10 cellular contexts compared by ENCODE assay signal in the genomic region with DNA sequence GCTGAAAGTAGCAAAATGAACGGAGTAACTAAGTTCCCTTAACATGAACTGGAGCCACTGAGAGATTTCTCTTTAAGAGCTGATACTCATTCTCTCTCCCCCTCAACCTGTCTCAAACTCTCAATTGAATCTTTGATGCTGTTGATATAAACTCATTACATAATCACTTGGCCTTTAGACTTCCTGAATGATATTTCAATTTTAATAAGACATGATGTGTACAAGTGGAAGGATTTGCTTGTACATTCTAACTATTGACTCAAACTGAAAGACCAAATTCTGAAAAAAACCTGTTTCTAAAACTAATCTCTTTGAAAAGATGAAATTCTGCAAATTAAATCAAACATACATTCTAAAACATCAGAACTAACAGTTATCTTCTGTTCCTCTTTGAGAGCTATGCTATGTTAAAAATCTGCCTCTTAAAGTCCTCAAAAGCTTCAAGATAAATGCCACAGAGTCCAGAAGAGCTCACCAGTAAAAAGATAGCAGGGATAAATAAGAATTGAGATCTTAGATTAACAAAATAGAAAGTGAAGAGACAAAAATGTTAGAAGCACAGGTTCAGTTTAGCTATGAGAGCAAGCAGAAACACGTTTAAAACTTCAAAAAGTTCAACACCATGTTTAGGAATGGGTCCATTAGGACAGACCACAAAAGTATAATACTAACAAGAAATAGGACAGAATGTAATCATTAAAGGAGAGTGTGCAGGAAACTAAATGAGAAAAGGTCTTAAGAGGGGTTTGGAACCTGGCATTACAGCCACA. TPM values are rescaled to one million over a fixed set of nuclear protein-coding genes. Genes with fewer than 3 reads are reported as not detected.
DNase-seq lines count a peak whose midpoint lies in the region; ATAC-seq lines count a peak whose summit lies in the region.
"Had no signal": no experiment of that assay in that cellular context is flagged by ENCODE, and none has a peak within 500 bp of the region (broad histone marks: within the 10 kb centered on the region; RNA-seq: fewer than 3 reads in every experiment).

No MANE protein-coding gene starts in this region.

- peaks cover 74% of the 10 kb centered on the region for H3K36me3 Mint-ChIP-seq in activated T-helper 2 cell treated with anti-CD3 and anti-CD28 coated beads, Interferon-gamma antibody, Interleukin-2, Interleukin-4, amounts not matched to agents 10 μg/mL and 5 μg/mL and 100 μg/mL, durations not matched to agents 14 hours and 24 hours and 36 hours (ENCODE audit: low read depth)

- peaks cover 12 to 31% (median 26%) of the 10 kb centered on the region in 10 experiments; a peak in 19 of 20 replicates for H3K4me1 ChIP-seq in BLaER1 treated with 17β-estradiol and CSF1 and Interleukin-3, amounts not matched to agents 10 nM and 100 nM

- H3K4me3 Mint-ChIP-seq in activated T-helper 2 cell treated with anti-CD3 and anti-CD28 coated beads, Interferon-gamma antibody, Interleukin-2, Interleukin-4, amounts not matched to agents 10 μg/mL and 5 μg/mL and 100 μg/mL, durations not matched to agents 14 hours and 24 hours and 36 hours (ENCODE audit: low read depth): peak overlapping the region; percentile 64

- H3K4me2 ChIP-seq in BLaER1 treated with 17β-estradiol and CSF1 and Interleukin-3, amounts not matched to agents 10 nM and 100 nM: peak overlapping the region in 8 of 11 experiments; percentile 15 to 65 (median 42); a peak in 14 of 22 replicates

- intact Hi-C loops in activated T-helper 2 cell treated with anti-CD3 and anti-CD28 coated beads, Interferon-gamma antibody, Interleukin-2, Interleukin-4, amounts not matched to agents 10 μg/mL and 5 μg/mL and 100 μg/mL, durations not matched to agents 14 hours and 24 hours and 36 hours (cut with micrococcal nuclease): loop anchor here (1.0 to 5.0 kb wide), 4 partner anchors 9 to 78 kb away; a partner anchor contains a TSS

- no peaks in the 10 kb centered on the region for H3K9me3 Mint-ChIP-seq in activated T-helper 2 cell treated with anti-CD3 and anti-CD28 coated beads, Interferon-gamma antibody, Interleukin-2, Interleukin-4, amounts not matched to agents 10 μg/mL and 5 μg/mL and 100 μg/mL, durations not matched to agents 14 hours and 24 hours and 36 hours

- peaks cover 0 to 7% (median 0%) of the 10 kb centered on the region in 11 experiments; a peak in 1 of 22 replicates for H3K9me3 ChIP-seq in BLaER1 treated with 17β-estradiol and CSF1 and Interleukin-3, amounts not matched to agents 10 nM and 100 nM (replicated peaks in 1 of 11)

- H3K27me3 ChIP-seq in BLaER1 treated with 17β-estradiol and CSF1 and Interleukin-3, amounts not matched to agents 10 nM and 100 nM: no peaks in the 10 kb centered on the region

- H3K27me3 Mint-ChIP-seq in activated T-helper 2 cell treated with anti-CD3 and anti-CD28 coated beads, Interferon-gamma antibody, Interleukin-2, Interleukin-4, amounts not matched to agents 10 μg/mL and 5 μg/mL and 100 μg/mL, durations not matched to agents 14 hours and 24 hours and 36 hours (ENCODE audit: low read depth): no peaks in the 10 kb centered on the region

- H3K9ac ChIP-seq in BLaER1 treated with 17β-estradiol and CSF1 and Interleukin-3, amounts not matched to agents 10 nM and 100 nM: no peak overlapping the region

- H3K4me3 ChIP-seq in BLaER1 treated with 17β-estradiol and CSF1 and Interleukin-3, amounts not matched to agents 10 nM and 100 nM: no peak overlapping the region

- peaks cover 30% of the 10 kb centered on the region for H3K4me1 Mint-ChIP-seq in activated T-helper 2 cell treated with anti-CD3 and anti-CD28 coated beads, Interferon-gamma antibody, Interleukin-2, Interleukin-4, amounts not matched to agents 10 μg/mL and 5 μg/mL and 100 μg/mL, durations not matched to agents 14 hours and 24 hours and 36 hours (ENCODE audit: low read depth)

- no peak for DNase-seq in activated T-helper 2 cell treated with anti-CD3 and anti-CD28 coated beads, Interferon-gamma antibody, Interleukin-2, Interleukin-4, amounts not matched to agents 10 μg/mL and 5 μg/mL and 100 μg/mL, durations not matched to agents 14 hours and 24 hours and 36 hours (ENCODE audit: low spot score)
- DNase-seq in GM19240 (ENCODE audit: insufficient read length, low spot score) (no peak), NCI-H1048 (lab: John Stamatoyannopoulos, UW) (no peak), DMS53 (lab: John Stamatoyannopoulos, UW) (no peak), globus pallidus (ENCODE audit: low spot score) (no peak)
- DNase-seq: foreskin melanocyte had no signal

- peaks cover 88 to 100% (median 95%) of the 10 kb centered on the region in 11 experiments for H3K36me3 ChIP-seq in BLaER1 treated with 17β-estradiol and CSF1 and Interleukin-3, amounts not matched to agents 10 nM and 100 nM

- H4K20me1 ChIP-seq in BLaER1 treated with 17β-estradiol and CSF1 and Interleukin-3, amounts not matched to agents 10 nM and 100 nM: peaks cover 0 to 73% (median 35%) of the 10 kb centered on the region in 11 experiments; a peak in 14 of 22 replicates

- 0 out of 22 replicates have a peak overlapping the region, but pooled peaks of 1 of the 11 experiments have one; percentile 6 for H3K27ac ChIP-seq in BLaER1 treated with 17β-estradiol and CSF1 and Interleukin-3, amounts not matched to agents 10 nM and 100 nM
- H3K27ac ChIP-seq: HL-60 had no signal

- peak overlapping the region; percentile 87 for H3K27ac Mint-ChIP-seq in activated T-helper 2 cell treated with anti-CD3 and anti-CD28 coated beads, Interferon-gamma antibody, Interleukin-2, Interleukin-4, amounts not matched to agents 10 μg/mL and 5 μg/mL and 100 μg/mL, durations not matched to agents 14 hours and 24 hours and 36 hours

- ATAC-seq in GM18907 (IDR thresholded peaks at IDR 0.05; ENCODE audit: unreplicated experiment) (peak; percentile 51), HG03025 (IDR thresholded peaks at IDR 0.05; ENCODE audit: low FRiP score, unreplicated experiment) (peak; percentile 19)

RNA-seq across cellular contexts. Expression of a gene that starts 46.1 kb away (rescaled TPM):
- 53.3 and 53.7 TPM in 2 replicates for total RNA-seq in activated T-helper 2 cell treated with anti-CD3 and anti-CD28 coated beads, Interferon-gamma antibody, Interleukin-2, Interleukin-4, amounts not matched to agents 10 μg/mL and 5 μg/mL and 100 μg/mL, durations not matched to agents 14 hours and 24 hours and 36 hours
